In genomic region chr1:114342376-114342775, GRCh38 we compare ENCODE assay signal across 11 cellular contexts.
DNase-seq lines count a peak whose midpoint lies in the region; ATAC-seq and TF ChIP-seq lines count a peak whose summit lies in the region.
"Had no signal": no experiment of that assay in that cellular context is flagged by ENCODE, and none has a peak within 500 bp of the region (broad histone marks: within the 10 kb centered on the region; RNA-seq: fewer than 3 reads in every experiment).

No MANE protein-coding gene starts in this region.

- H3K4me3 ChIP-seq in BLaER1 (no peak overlapping the region), mucosa of descending colon (no peak overlapping the region), lower lobe of right lung (no peak overlapping the region), hepatocyte (no peak overlapping the region)

- intact Hi-C loops in mucosa of descending colon (cut with DNase I, micrococcal nuclease), result no loop called here
- intact Hi-C loops in lower lobe of right lung (cut with DNase I), result no loop called here

- no peaks in the 10 kb centered on the region for H3K79me2 ChIP-seq in hepatocyte

- H3K36me3 ChIP-seq in BLaER1 (no peaks in the 10 kb centered on the region), mucosa of descending colon (ENCODE audit: low read depth) (no peaks in the 10 kb centered on the region), lower lobe of right lung (no peaks in the 10 kb centered on the region), hepatocyte (replicated peaks; ENCODE audit: insufficient read depth, low read depth) (no peaks in the 10 kb centered on the region)

- H3K9ac ChIP-seq in BLaER1, result no peak overlapping the region

- ATAC-seq in mucosa of descending colon (peak; percentile 6), lower lobe of right lung (no peak)

- H3K9me3 ChIP-seq in BLaER1 (no peaks in the 10 kb centered on the region), mucosa of descending colon (no peaks in the 10 kb centered on the region), lower lobe of right lung (no peaks in the 10 kb centered on the region), hepatocyte (ENCODE audit: low read depth) (no peaks in the 10 kb centered on the region)

- no peaks in the 10 kb centered on the region for H3K27me3 ChIP-seq in BLaER1
- H3K27me3 ChIP-seq in lower lobe of right lung (ENCODE audit: low read depth), result no peaks in the 10 kb centered on the region
- H3K27me3 ChIP-seq in hepatocyte, result no peaks in the 10 kb centered on the region

- peaks cover 83% of the 10 kb centered on the region for H3K4me1 Mint-ChIP-seq in activated CD4-positive, alpha-beta memory T cell treated with anti-CD3 and anti-CD28 coated beads, Interleukin-2, amount 10 ng/mL, durations not matched to agents 7 days and 5 days

- H3K27ac ChIP-seq in BLaER1 (peak overlapping the region; percentile 53; the same call in 1 of the 2 replicates), lower lobe of right lung (no peak overlapping the region), hepatocyte (no peak overlapping the region)
- H3K27ac ChIP-seq: VCaP had no signal

- in situ Hi-C loops in ACHN (cut with HindIII; ENCODE audit: low pct_ligation_motif_present, low pct_unique_long_range_greater_than_20kb, low sequenced_read_pairs), result no loop called here

- no peaks in the 10 kb centered on the region for H3K27me3 Mint-ChIP-seq in activated CD4-positive, alpha-beta memory T cell treated with anti-CD3 and anti-CD28 coated beads, Interleukin-2, amount 10 ng/mL, durations not matched to agents 7 days and 5 days

- H4K20me1 ChIP-seq in BLaER1, result no peaks in the 10 kb centered on the region
- no peaks in the 10 kb centered on the region for H4K20me1 ChIP-seq in hepatocyte (ENCODE audit: insufficient read depth, poor library complexity, severe bottlenecking)

- no peak overlapping the region for H2AFZ ChIP-seq in hepatocyte

- no peaks in the 10 kb centered on the region for H3K9me2 ChIP-seq in hepatocyte (replicated peaks; ENCODE audit: insufficient read depth)

- H3K4me2 ChIP-seq in BLaER1 (peak overlapping the region; percentile 70), hepatocyte (no peak overlapping the region)

- DNase-seq in Kasumi-1 (lab: John Stamatoyannopoulos, UW) (peak; percentile 5 to 44), mucosa of descending colon (peak; percentile 21 to 63 (median 39)), ACHN (no peak), lower lobe of right lung (no peak), NCI-H1436 (lab: John Stamatoyannopoulos, UW) (no peak), hepatocyte (ENCODE audit: low spot score) (no peak)
- peak; percentile 73 for DNase-seq in activated CD4-positive, alpha-beta memory T cell treated with anti-CD3 and anti-CD28 coated beads, Interleukin-2, amount 10 ng/mL, durations not matched to agents 7 days and 5 days
- DNase-seq: erythroblast had no signal

- H3K27ac Mint-ChIP-seq in activated CD4-positive, alpha-beta memory T cell treated with anti-CD3 and anti-CD28 coated beads, Interleukin-2, amount 10 ng/mL, durations not matched to agents 7 days and 5 days, result peak overlapping the region; percentile 99
- H3K27ac Mint-ChIP-seq: IgD-negative memory B cell had no signal

- H3K4me1 ChIP-seq in BLaER1 (peaks cover 40% of the 10 kb centered on the region), mucosa of descending colon (ENCODE audit: low read depth) (peaks cover 9% of the 10 kb centered on the region), lower lobe of right lung (peaks cover 13% of the 10 kb centered on the region), hepatocyte (ENCODE audit: insufficient read depth) (peaks cover 7% of the 10 kb centered on the region)

- CTCF ChIA-PET in activated CD4-positive, alpha-beta memory T cell treated with anti-CD3 and anti-CD28 coated beads, Interleukin-2, amount 10 ng/mL, durations not matched to agents 7 days and 5 days (lab: Charles Lee), result interaction anchor here (0.8 to 2.8 kb wide), 4 partner anchors 13 to 412 kb away, joined by 3 to 13 read pairs (median 11); partner anchors contain the start of gene OLFML3

- WGBS in hepatocyte (ENCODE audit: low lambda C conversion rate, missing lambda C conversion rate), result 90% methylated on average over 3 of the region's 3 CpGs

- H3K4me3 Mint-ChIP-seq in activated CD4-positive, alpha-beta memory T cell treated with anti-CD3 and anti-CD28 coated beads, Interleukin-2, amount 10 ng/mL, durations not matched to agents 7 days and 5 days, result no peak overlapping the region

- TF ChIP-seq CTCF in mucosa of descending colon (IDR thresholded peaks at IDR 0.05) (no peak), lower lobe of right lung (IDR thresholded peaks at IDR 0.05) (no peak), hepatocyte (IDR thresholded peaks at IDR 0.05; ENCODE audit: poor library complexity) (no peak)

- H3K9me3 Mint-ChIP-seq in activated CD4-positive, alpha-beta memory T cell treated with anti-CD3 and anti-CD28 coated beads, Interleukin-2, amount 10 ng/mL, durations not matched to agents 7 days and 5 days, result peaks cover 10% of the 10 kb centered on the region
- H3K9me3 Mint-ChIP-seq: IgD-negative memory B cell had no signal

- peaks cover 14% of the 10 kb centered on the region for H3K36me3 Mint-ChIP-seq in activated CD4-positive, alpha-beta memory T cell treated with anti-CD3 and anti-CD28 coated beads, Interleukin-2, amount 10 ng/mL, durations not matched to agents 7 days and 5 days (ENCODE audit: low read depth)
- H3K36me3 Mint-ChIP-seq: IgD-negative memory B cell had no signal

- POLR2A ChIA-PET in activated CD4-positive, alpha-beta memory T cell treated with anti-CD3 and anti-CD28 coated beads, Interleukin-2, amount 10 ng/mL, durations not matched to agents 7 days and 5 days (lab: Charles Lee), result interaction anchor here (0.8 to 4.4 kb wide), 8 partner anchors 8 to 413 kb away, joined by 3 to 31 read pairs (median 7); partner anchors contain the start of genes HIPK1 and TRIM33

Comparison
In these comparisons a context has a peak if more than half of its experiments do, and no peak if none do; other contexts are left out.
1. DNase-seq: peak in Kasumi-1 (2 of 2), activated CD4-positive, alpha-beta memory T cell treated with anti-CD3 and anti-CD28 coated beads, Interleukin-2, amount 10 ng/mL, durations not matched to agents 7 days and 5 days (single experiment) and mucosa of descending colon (3 of 3); none in ACHN (single experiment), lower lobe of right lung (single experiment), NCI-H1436 (single experiment) and hepatocyte (single experiment).